In the genomic region with DNA sequence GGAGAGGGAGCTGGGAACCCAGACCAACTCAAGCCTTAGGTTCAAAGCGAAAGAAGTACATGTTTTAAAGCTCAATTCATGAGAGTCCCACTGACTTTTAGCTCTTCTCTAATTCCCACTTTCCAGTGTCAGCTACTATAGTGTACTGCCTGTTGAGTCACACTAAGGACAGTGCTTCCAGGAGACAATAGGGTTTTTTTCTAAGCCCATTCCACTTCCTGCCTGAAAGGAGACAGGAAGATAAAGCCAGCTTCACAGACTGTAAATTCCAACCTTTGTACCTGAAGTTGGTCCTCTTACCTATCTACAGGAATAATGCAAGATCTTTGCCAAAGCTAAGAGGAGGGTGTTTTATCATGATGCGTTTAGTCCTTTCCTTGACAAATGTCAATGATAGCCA, we compare ENCODE assay signal across 1 cellular context.
TF ChIP-seq lines count a peak whose summit lies in the region.

No MANE protein-coding gene starts in this region.

TF ChIP-seq in IMR-90, 13 proteins besides CTCF, POLR2A, EP300 and RAD21 (continued from another document):
- no peak for TF ChIP-seq MAZ (IDR thresholded peaks at IDR 0.05; ENCODE audit: borderline replicate concordance, low read depth, low read length)
